Comparison of ENCODE assay signal across 12 cellular contexts in the genomic region with DNA sequence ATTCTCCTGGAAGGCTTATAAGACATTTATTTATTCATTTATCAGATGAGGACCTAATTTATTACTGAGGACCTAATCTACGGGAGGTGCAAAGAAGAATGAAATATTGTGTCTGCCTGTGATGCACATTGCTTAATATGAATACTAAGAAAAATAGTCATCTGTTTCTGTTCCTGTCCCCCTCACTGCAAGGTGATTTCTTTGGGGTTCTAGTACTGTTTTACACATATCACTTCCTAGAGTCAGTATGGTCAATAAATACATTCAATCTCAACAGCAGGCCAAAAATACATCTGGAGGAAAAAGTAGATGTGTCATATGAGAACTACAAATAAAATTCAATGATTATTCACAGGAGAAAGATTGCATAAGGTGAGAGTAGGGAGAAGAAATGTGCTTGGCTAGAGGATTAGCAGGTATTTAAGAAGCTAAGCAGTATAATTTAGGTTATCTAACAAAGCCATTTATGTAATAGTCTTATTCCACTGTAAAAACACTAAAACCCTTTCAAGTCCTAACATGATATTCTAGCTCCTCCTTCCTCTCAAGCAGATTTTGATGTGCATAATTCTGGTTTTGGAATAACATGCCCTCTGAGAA. TPM values are rescaled to one million over a fixed set of nuclear protein-coding genes. Genes with fewer than 3 reads are reported as not detected.
DNase-seq lines count a peak whose midpoint lies in the region; ATAC-seq and TF ChIP-seq lines count a peak whose summit lies in the region.
"Had no signal": no experiment of that assay in that cellular context is flagged by ENCODE, and none has a peak within 500 bp of the region (broad histone marks: within the 10 kb centered on the region; RNA-seq: fewer than 3 reads in every experiment).

No MANE protein-coding gene starts in this region.

- H2BK5ac ChIP-seq in neuronal stem cell (ENCODE audit: low read length), result no peak overlapping the region

- H4K20me1 ChIP-seq in SK-N-SH (ENCODE audit: insufficient read depth), result no peaks in the 10 kb centered on the region

- WGBS in upper lobe of left lung, 2 donors, result 67 to 69% methylated on average over 1 of the region's 1 CpG
- no CpG with 5 or more reads among the region's 1 CpG for WGBS in neuronal stem cell (ENCODE audit: extremely low coverage in 2 of 2, insufficient read length in 2 of 2, insufficient replicate concordance in 1 of 2), 2 donors
- WGBS in SK-N-SH (ENCODE audit: low lambda C conversion rate), result 6% methylated on average over 1 of the region's 1 CpG

- no peak overlapping the region for H2BK12ac ChIP-seq in neuronal stem cell (ENCODE audit: low read length)

- POLR2A ChIA-PET in MCF 10A (lab: Yijun Ruan, JAX), result interaction anchor here (0.9 to 5.3 kb wide), 5 partner anchors 11 to 26 kb away, joined by 3 to 31 read pairs (median 5); no protein-coding TSS in a partner anchor
- POLR2A ChIA-PET in SK-N-SH (lab: Yijun Ruan, JAX), result no interaction called here

- no peaks in the 10 kb centered on the region for H3K9me2 ChIP-seq in SK-N-SH

- TF ChIP-seq CTCF in MCF 10A (IDR thresholded peaks at IDR 0.05; ENCODE audit: unreplicated experiment) (no peak), breast epithelium (IDR thresholded peaks at IDR 0.05) (no peak), colonic mucosa (IDR thresholded peaks at IDR 0.05) (no peak), upper lobe of left lung (IDR thresholded peaks at IDR 0.05) (no peak), SK-N-SH (IDR thresholded peaks at IDR 0.05) (no peak)

- DNase-seq in MCF 10A (ENCODE audit: unreplicated experiment), result peak; percentile 39
- DNase-seq in breast epithelium (ENCODE audit: low spot score in 2 of 2), result no peak
- DNase-seq in NCI-H460 (ENCODE audit: extremely low read depth, low read depth), result peak; percentile 1
- DNase-seq in colonic mucosa, result no peak
- no peak for DNase-seq in upper lobe of left lung
- no peak for DNase-seq in neuronal stem cell (ENCODE audit: low spot score)
- no peak for DNase-seq in dermis blood vessel endothelial cell
- no peak for DNase-seq in SK-N-SH
- DNase-seq: HFFc6, left ventricle myocardium superior, NCI-H1105, NCI-H774 had no signal

- no peak for ATAC-seq in upper lobe of left lung (ENCODE audit: low FRiP score in 2 of 2)

- no peak overlapping the region for H4K8ac ChIP-seq in neuronal stem cell (ENCODE audit: low read depth, low read length)

- H3K4me3 Mint-ChIP-seq in MCF 10A (ENCODE audit: unreplicated experiment), result no peak overlapping the region
- H3K4me3 Mint-ChIP-seq: HFFc6 had no signal

- no peak overlapping the region for H3K23ac ChIP-seq in neuronal stem cell (ENCODE audit: low read depth, low read length, poor library complexity)

- no peak overlapping the region for H3K14ac ChIP-seq in neuronal stem cell (ENCODE audit: low read length)

- H3K27me3 ChIP-seq in breast epithelium (no peaks in the 10 kb centered on the region), colonic mucosa (no peaks in the 10 kb centered on the region), upper lobe of left lung (no peaks in the 10 kb centered on the region), neuronal stem cell (ENCODE audit: control insufficient read depth in 3 of 3, insufficient read depth in 3 of 3, low read depth in 1 of 3, low read length in 3 of 3) (no peaks in the 10 kb centered on the region), SK-N-SH (ENCODE audit: insufficient read depth) (no peaks in the 10 kb centered on the region)

- H3K9me3 Mint-ChIP-seq in MCF 10A (ENCODE audit: unreplicated experiment), result peaks cover 7% of the 10 kb centered on the region

- H2AFZ ChIP-seq in neuronal stem cell (ENCODE audit: low read length), result no peak overlapping the region
- no peak overlapping the region for H2AFZ ChIP-seq in SK-N-SH (ENCODE audit: low read depth)

- H3K4me3 ChIP-seq in breast epithelium (no peak overlapping the region), colonic mucosa (no peak overlapping the region), upper lobe of left lung (no peak overlapping the region), neuronal stem cell (ENCODE audit: low read length in 2 of 2) (no peak overlapping the region), SK-N-SH (ENCODE audit: low read depth in 2 of 2, low read length in 1 of 2) (no peak overlapping the region)

- no peaks in the 10 kb centered on the region for H3K4me1 ChIP-seq in breast epithelium
- no peaks in the 10 kb centered on the region for H3K4me1 ChIP-seq in colonic mucosa
- peaks cover 0 to 11% (median 0%) of the 10 kb centered on the region in 4 donors for H3K4me1 ChIP-seq in upper lobe of left lung
- no peaks in the 10 kb centered on the region for H3K4me1 ChIP-seq in neuronal stem cell (ENCODE audit: control insufficient read depth in 2 of 2, insufficient read depth in 1 of 2, low read depth in 1 of 2, low read length in 2 of 2)
- H3K4me1 ChIP-seq in SK-N-SH (ENCODE audit: control insufficient read depth in 1 of 2, insufficient read depth in 2 of 2, low read depth in 1 of 2, low read length in 1 of 2), result no peaks in the 10 kb centered on the region

- peaks cover 6% of the 10 kb centered on the region for H3K36me3 Mint-ChIP-seq in MCF 10A (ENCODE audit: insufficient read depth, unreplicated experiment)

- H2BK15ac ChIP-seq in neuronal stem cell (ENCODE audit: low read length), result no peak overlapping the region

- H3K4ac ChIP-seq in neuronal stem cell (ENCODE audit: low read length), result no peak overlapping the region

- peak overlapping the region; percentile 63 for H3K27ac Mint-ChIP-seq in MCF 10A (ENCODE audit: low read depth, unreplicated experiment)
- H3K27ac Mint-ChIP-seq: HFFc6 had no signal

- H3K27me3 Mint-ChIP-seq in MCF 10A (ENCODE audit: insufficient read depth, unreplicated experiment), result no peaks in the 10 kb centered on the region

- no peak for TF ChIP-seq RAD21 in SK-N-SH (IDR thresholded peaks at IDR 0.05; ENCODE audit: low read length)

- H3K4me1 Mint-ChIP-seq in MCF 10A (ENCODE audit: insufficient read depth, unreplicated experiment), result peaks cover 15% of the 10 kb centered on the region

- H4K91ac ChIP-seq in neuronal stem cell (ENCODE audit: low read depth, low read length, poor library complexity), result no peak overlapping the region

- TF ChIP-seq POLR2A in breast epithelium (IDR thresholded peaks at IDR 0.05) (no peak), upper lobe of left lung (IDR thresholded peaks at IDR 0.05) (no peak)

- H3K79me1 ChIP-seq in neuronal stem cell (ENCODE audit: low read depth, low read length), result no peaks in the 10 kb centered on the region

- H3K4me2 ChIP-seq in neuronal stem cell (ENCODE audit: insufficient read depth, low read length, poor library complexity, severe bottlenecking) (no peak overlapping the region), SK-N-SH (no peak overlapping the region)

- H3K36me3 ChIP-seq in breast epithelium, result no peaks in the 10 kb centered on the region
- H3K36me3 ChIP-seq in colonic mucosa, result no peaks in the 10 kb centered on the region
- no peaks in the 10 kb centered on the region for H3K36me3 ChIP-seq in upper lobe of left lung
- no peaks in the 10 kb centered on the region for H3K36me3 ChIP-seq in neuronal stem cell (replicated peaks in 1 of 2; ENCODE audit: control insufficient read depth in 2 of 2, insufficient read depth in 2 of 2, low read length in 2 of 2)
- H3K36me3 ChIP-seq in SK-N-SH (replicated peaks in 1 of 2; ENCODE audit: control insufficient read depth in 1 of 2, insufficient read depth in 2 of 2, low read length in 1 of 2), result no peaks in the 10 kb centered on the region

- BruUV-seq in MCF 10A (replicated peaks; lab: Mats Ljungman, UMichigan), result no TSS peak

- TF ChIP-seq EP300 in upper lobe of left lung (IDR thresholded peaks at IDR 0.05) (no peak), SK-N-SH (IDR thresholded peaks at IDR 0.05; ENCODE audit: borderline replicate concordance in 1 of 2, low read depth in 1 of 2, low read length in 1 of 2) (no peak)

- H3K9me3 ChIP-seq in breast epithelium (no peaks in the 10 kb centered on the region), colonic mucosa (no peaks in the 10 kb centered on the region), upper lobe of left lung (no peaks in the 10 kb centered on the region), neuronal stem cell (replicated peaks in 1 of 2; ENCODE audit: control insufficient read depth in 2 of 2, insufficient read depth in 1 of 2, low read depth in 1 of 2, low read length in 2 of 2) (no peaks in the 10 kb centered on the region), SK-N-SH (no peaks in the 10 kb centered on the region)

- no peak overlapping the region for H3K27ac ChIP-seq in breast epithelium
- H3K27ac ChIP-seq in colonic mucosa, result peak overlapping the region; percentile 22
- H3K27ac ChIP-seq in upper lobe of left lung, result peak overlapping the region; percentile 58 to 82 (median 68)
- H3K27ac ChIP-seq in neuronal stem cell (replicated peaks; ENCODE audit: low read length), result no peak overlapping the region
- no peak overlapping the region for H3K27ac ChIP-seq in SK-N-SH (ENCODE audit: low read depth in 2 of 2, low read length in 1 of 2)

- no peak overlapping the region for H3K9ac ChIP-seq in colonic mucosa (ENCODE audit: low read depth in 2 of 2, low read length in 2 of 2)
- H3K9ac ChIP-seq in neuronal stem cell (ENCODE audit: low read depth, low read length, poor library complexity), result no peak overlapping the region
- no peak overlapping the region for H3K9ac ChIP-seq in SK-N-SH

- H3K18ac ChIP-seq in neuronal stem cell (ENCODE audit: low read length), result no peak overlapping the region

- H2BK120ac ChIP-seq in neuronal stem cell (ENCODE audit: low read depth, low read length), result no peak overlapping the region

- intact Hi-C loops in MCF 10A (cut with micrococcal nuclease) (no loop called here), breast epithelium (cut with DNase I; ENCODE audit: low total_unique reads) (no loop called here), colonic mucosa (cut with DNase I) (no loop called here)

- no peaks in the 10 kb centered on the region for H3F3A ChIP-seq in SK-N-SH (replicated peaks; ENCODE audit: insufficient read depth)

- CTCF ChIA-PET in MCF 10A (lab: Yijun Ruan, JAX) (no interaction called here), SK-N-SH (lab: Yijun Ruan, JAX) (no interaction called here)

- H3K79me2 ChIP-seq in SK-N-SH (ENCODE audit: insufficient read depth), result no peaks in the 10 kb centered on the region

- H2AK5ac ChIP-seq in neuronal stem cell (ENCODE audit: low read depth, low read length), result no peak overlapping the region

TF ChIP-seq in SK-N-SH, 30 proteins besides CTCF, POLR2A, EP300 and RAD21:
- no peak for TF ChIP-seq FOXJ3 (CRISPR knock-in tag; IDR thresholded peaks at IDR 0.05)

RNA-seq across cellular contexts. Expression of gene SAMSN1, which starts 45.3 kb away (rescaled TPM):
- 2.3 and 6.8 TPM in 2 replicates for total RNA-seq in MCF 10A (2022)
- 10 to 100 TPM in 2 of 3 donors, 1 to 10 TPM in 1; 7.5 to 15.4 (median 11.4) TPM for total RNA-seq in breast epithelium
- total RNA-seq in NCI-H460 (2014; rRNA removed; shearing (Covaris generic)), result not detected in 2 replicates
- polyA plus RNA-seq in NCI-H460 (2014; cell fraction: nucleus; rRNA removed), result not detected in 2 replicates
- 1 to 10 TPM; 2.5 to 5.1 TPM for total RNA-seq in colonic mucosa
- 10 to 100 TPM; 16.4 to 29.3 (median 20.3) TPM for total RNA-seq in upper lobe of left lung
- not detected for polyA plus RNA-seq in neuronal stem cell (2013, experiment 1 of 2)
- polyA plus RNA-seq in neuronal stem cell (2013, experiment 2 of 2), result 0.04 TPM
- total RNA-seq in dermis blood vessel endothelial cell, result 0.05 TPM in 1 of 2 replicates, not detected in the other
- not detected in 2 replicates for polyA plus RNA-seq in SK-N-SH (2012; rRNA removed)
- not detected in 2 replicates for polyA plus RNA-seq in SK-N-SH (2012; cell fraction: cytosol; rRNA removed)
- polyA plus RNA-seq in SK-N-SH (2012; cell fraction: nucleus; rRNA removed), result not detected in 2 replicates
- total RNA-seq: HFFc6 had no signal

Comparison
In these comparisons a context has a peak if more than half of its experiments do, and no peak if none do; other contexts are left out.
1. DNase-seq: peak in MCF 10A (single experiment) and NCI-H460 (single experiment); none in breast epithelium (0 of 2), colonic mucosa (single experiment), upper lobe of left lung (0 of 2), neuronal stem cell (single experiment), dermis blood vessel endothelial cell (single experiment) and SK-N-SH (single experiment).
2. H3K27ac ChIP-seq: peak in colonic mucosa (single experiment) and upper lobe of left lung (4 of 4); none in breast epithelium (0 of 2), neuronal stem cell (single experiment) and SK-N-SH (0 of 2).